1 cellular context compared by ENCODE assay signal in the genomic region with DNA sequence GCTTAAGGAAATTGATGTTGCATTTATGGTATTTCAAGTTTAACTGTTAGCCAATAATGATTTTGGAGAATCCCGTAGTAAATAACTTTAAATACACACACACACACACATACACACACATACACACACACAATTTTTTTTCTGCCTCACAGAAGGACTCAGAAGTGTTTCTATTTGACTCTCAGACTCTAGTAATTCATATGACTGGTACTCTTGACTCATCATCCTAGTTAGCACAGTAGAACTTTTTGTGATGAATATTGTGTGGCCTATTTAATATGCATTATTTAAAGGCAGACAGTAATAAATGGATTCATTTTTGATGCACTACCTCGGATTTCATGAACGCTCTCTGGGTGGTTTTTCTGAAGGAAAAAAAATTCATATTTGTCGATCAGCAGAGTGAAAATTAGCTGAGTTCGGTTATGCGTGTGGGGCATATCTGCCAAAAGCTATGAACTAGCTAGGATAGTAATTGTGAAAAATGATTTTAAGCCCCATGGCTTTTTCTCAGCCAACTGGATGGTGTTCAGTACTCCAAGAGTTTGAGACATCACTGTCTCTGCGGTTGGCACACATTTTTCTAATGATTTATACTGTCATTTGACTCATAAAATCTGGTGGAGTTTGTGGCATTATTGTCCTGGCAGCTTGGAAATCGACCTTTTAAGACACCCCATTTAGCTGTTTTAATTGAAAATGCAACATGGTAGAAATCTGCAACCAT.
TF ChIP-seq lines count a peak whose summit lies in the region.

No MANE protein-coding gene starts in this region.

TF ChIP-seq in HCT116, 20 proteins besides CTCF, POLR2A, EP300 and RAD21:
- no peak for TF ChIP-seq ATF3 (IDR thresholded peaks at IDR 0.05)
- TF ChIP-seq SIN3A (IDR thresholded peaks at IDR 0.05; ENCODE audit: low read depth) = no peak
- no peak for TF ChIP-seq EGR1 (IDR thresholded peaks at IDR 0.05; ENCODE audit: low read depth)
